1 cellular context compared by ENCODE assay signal in the genomic region with DNA sequence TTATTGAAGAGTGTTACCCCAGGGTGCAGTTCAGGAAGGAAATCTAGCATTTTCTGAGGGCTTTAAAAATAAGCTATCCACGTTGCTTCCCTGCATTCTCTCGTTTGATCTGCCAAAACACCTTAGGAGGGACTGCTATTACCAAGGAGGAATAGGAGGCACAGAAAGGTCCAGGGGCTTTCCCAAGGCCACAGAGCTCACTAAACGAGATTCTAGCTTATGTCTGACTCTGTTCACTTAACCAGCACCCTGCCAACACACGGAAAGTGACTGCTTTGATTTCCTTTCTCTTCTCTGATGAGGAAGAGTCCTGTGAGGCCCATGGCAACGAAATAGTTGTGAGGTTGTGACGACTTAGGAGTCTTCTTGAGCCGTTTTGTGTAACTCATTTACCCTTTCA.
TF ChIP-seq lines count a peak whose summit lies in the region.

No MANE protein-coding gene starts in this region.

TF ChIP-seq in GM12878, 131 proteins besides CTCF, POLR2A, EP300 and RAD21 (continued from another document):
- TF ChIP-seq ZNF274 (IDR thresholded peaks at IDR 0.05; ENCODE audit: insufficient read depth, insufficient read length) (no peak), SMARCA5 (IDR thresholded peaks at IDR 0.05) (no peak), SIN3A (IDR thresholded peaks at IDR 0.05; ENCODE audit: low read depth, low read length) (no peak), NR2C1 (IDR thresholded peaks at IDR 0.05) (no peak), CEBPB (IDR thresholded peaks at IDR 0.05; ENCODE audit: borderline replicate concordance in 1 of 2, low read depth in 2 of 2, low read length in 2 of 2) (no peak), NKRF (conservative IDR thresholded peaks at IDR 0.05) (no peak)
